ENCODE assay signal across 8 cellular contexts in genomic region chr16:648786-649589, GRCh38. TPM values are rescaled to one million over a fixed set of nuclear protein-coding genes. Genes with fewer than 3 reads are reported as not detected.
DNase-seq lines count a peak whose midpoint lies in the region; ATAC-seq, FAIRE-seq and TF ChIP-seq lines count a peak whose summit lies in the region.

Gene WDR90, plus strand, starts transcription at chr16:649365. Its CDS starts 52 bp downstream, at chr16:649417.

- intact Hi-C loops in Right ventricle myocardium superior (cut with DNase I): no loop called here
- intact Hi-C loops in pancreas (cut with DNase I): no loop called here
- intact Hi-C loops in thyroid gland (cut with DNase I): no loop called here

- TF ChIP-seq CTCF in GM12875 (IDR thresholded peaks at IDR 0.05; ENCODE audit: borderline replicate concordance, insufficient read depth, low read depth, low read length) (no peak), pancreas (IDR thresholded peaks at IDR 0.05) (no peak), thyroid gland (IDR thresholded peaks at IDR 0.05) (no peak)

- WGBS in pancreas, 2 donors: 3 to 4% methylated on average over 82 to 90 of the region's 90 CpGs
- WGBS in thyroid gland, 2 donors: 0 to 3% methylated on average over 1 to 6 of the region's 90 CpGs

- FAIRE-seq in pancreas (lab: Jason Lieb, UNC): no peak

- H3K27ac ChIP-seq in pancreas (peak within 1 kb of the TSS; percentile 74 to 91 (median 86)), thyroid gland (peak within 1 kb of the TSS; percentile 71 to 92 (median 91))

- H3K4me3 ChIP-seq in GM12875 (ENCODE audit: low read depth, low read length): peak within 1 kb of the TSS; percentile 81
- H3K4me3 ChIP-seq in pancreas: peak within 1 kb of the TSS; percentile 59 to 86 (median 70)
- H3K4me3 ChIP-seq in thyroid gland (replicated peaks in 1 of 3): peak within 1 kb of the TSS; percentile 73 to 98 (median 77)

- DNase-seq in NCI-H1417 treated with DMSO at 0.1 percent for 48 hours (lab: John Stamatoyannopoulos, UW) (peak; percentile 45), SW480 (ENCODE audit: low spot score) (peak; percentile 89), Right ventricle myocardium superior (peak; percentile 97), pancreas (peak; percentile 87 to 96 (median 92)), thyroid gland (peak; percentile 93)
- peak; percentile 87 for DNase-seq in activated naive CD8-positive, alpha-beta T cell treated with anti-CD3 and anti-CD28 coated beads, Interleukin-2, amount 50 U/mL, for 16 hours (ENCODE audit: low read depth, low spot score)

- H3K4me1 ChIP-seq in pancreas: peaks cover 18 to 29% (median 27%) of the 10 kb centered on the region in 3 donors
- H3K4me1 ChIP-seq in thyroid gland: peaks cover 40 to 52% of the 10 kb centered on the region in 2 donors

- H3K27me3 ChIP-seq in pancreas (no peaks in the 10 kb centered on the region), thyroid gland (no peaks in the 10 kb centered on the region)

- no peaks in the 10 kb centered on the region for H3K9me3 ChIP-seq in pancreas
- no peaks in the 10 kb centered on the region for H3K9me3 ChIP-seq in thyroid gland

- ATAC-seq in HG02798 (IDR thresholded peaks at IDR 0.05; ENCODE audit: poor library complexity, unreplicated experiment) (peak; percentile 87), Right ventricle myocardium superior (ENCODE audit: poor library complexity) (peak; percentile 87), pancreas (peak; percentile 85 to 92 (median 88))

- H3K36me3 ChIP-seq in pancreas (peaks cover 0 to 12% (median 0%) of the 10 kb centered on the region in 3 donors), thyroid gland (peaks cover 0 to 8% of the 10 kb centered on the region in 2 donors)

- peak; percentile 8 to 56 for TF ChIP-seq POLR2A in thyroid gland (IDR thresholded peaks at IDR 0.05)

RNA-seq across cellular contexts. Expression of gene WDR90, which starts in this region (rescaled TPM):
- total RNA-seq in Right ventricle myocardium superior (10.8 TPM), pancreas (10 to 100 TPM; 14.7 to 23.4 (median 19.3) TPM), thyroid gland (10 to 100 TPM; 23.6 to 56.0 (median 34.3) TPM)
- polyA plus RNA-seq in pancreas: 10 to 100 TPM; 85.5 to 91.3 TPM

Comparison
In these comparisons a context has a peak if more than half of its experiments do, and no peak if none do; other contexts are left out.
1. Peak in every context shown above with its lines: DNase-seq, ATAC-seq, H3K4me3 ChIP-seq and H3K27ac ChIP-seq.
2. DNase-seq: peak in every context shown above with its lines; median percentile 97 in Right ventricle myocardium superior; 93 in thyroid gland; 92 in pancreas; 89 in SW480; 87 in activated naive CD8-positive, alpha-beta T cell treated with anti-CD3 and anti-CD28 coated beads, Interleukin-2, amount 50 U/mL, for 16 hours; 45 in NCI-H1417 treated with DMSO at 0.1 percent for 48 hours.